ENCODE assay signal across 17 cellular contexts in the genomic region with DNA sequence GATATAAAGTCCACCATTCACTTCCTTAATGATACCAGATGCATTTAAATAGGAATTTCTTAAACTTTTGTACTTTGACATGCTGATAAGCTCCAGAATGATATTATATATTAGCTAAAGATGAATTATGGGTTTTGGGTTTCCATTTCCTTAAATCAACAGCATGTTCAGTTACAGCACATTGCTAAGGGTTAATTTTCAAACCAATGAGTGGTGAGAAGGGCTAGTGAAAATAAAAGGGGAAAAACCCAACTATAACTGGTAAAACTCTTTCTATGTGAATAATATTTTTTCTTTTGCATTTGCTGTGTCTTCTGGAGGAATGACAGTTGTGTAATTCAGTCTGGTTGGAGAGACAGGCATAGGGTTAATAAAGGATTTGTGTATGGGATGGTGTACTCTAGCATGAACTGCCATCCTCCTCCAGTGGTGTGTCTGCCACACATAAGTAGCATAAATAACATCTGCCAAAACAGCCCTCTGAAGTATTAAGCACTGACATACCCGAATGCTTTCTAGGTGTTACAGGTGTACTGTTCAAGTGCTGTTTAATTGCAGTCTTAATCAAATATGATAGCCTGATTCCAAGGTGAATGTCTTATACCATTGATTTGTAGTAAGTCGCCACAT. TPM values are rescaled to one million over a fixed set of nuclear protein-coding genes. Genes with fewer than 3 reads are reported as not detected.
A peak's percentile ranks its signal among the peaks of the same experiment; 100 is the strongest.
DNase-seq lines count a peak whose midpoint lies in the region; ATAC-seq and TF ChIP-seq lines count a peak whose summit lies in the region.
"Had no signal": no experiment of that assay in that cellular context is flagged by ENCODE, and none has a peak within 500 bp of the region (broad histone marks: within the 10 kb centered on the region; RNA-seq: fewer than 3 reads in every experiment).

No MANE protein-coding gene starts in this region.

- H3K36me3 Mint-ChIP-seq in GM23338 (ENCODE audit: low read depth): no peaks in the 10 kb centered on the region

- TF ChIP-seq CTCF in lower lobe of right lung (IDR thresholded peaks at IDR 0.05) (no peak), GM23338 (conservative IDR thresholded peaks at IDR 0.05; ENCODE audit: low read depth in 2 of 2) (no peak)

- no peaks in the 10 kb centered on the region for H3K27me3 ChIP-seq in lower lobe of right lung (ENCODE audit: low read depth)
- H3K27me3 ChIP-seq in GM23338 (ENCODE audit: insufficient read depth): no peaks in the 10 kb centered on the region
- H3K27me3 ChIP-seq: tibial nerve had no signal

- no peak overlapping the region for H3K4me2 ChIP-seq in GM23338

- H3K4me1 ChIP-seq in lower lobe of right lung: no peaks in the 10 kb centered on the region
- H3K4me1 ChIP-seq in GM23338 (ENCODE audit: insufficient read depth): peaks cover 16% of the 10 kb centered on the region
- H3K4me1 ChIP-seq: tibial nerve had no signal

- H3K9me3 Mint-ChIP-seq in GM23338: no peaks in the 10 kb centered on the region
- H3K9me3 Mint-ChIP-seq: nephron progenitor cell had no signal

- no peak overlapping the region for H3K27ac ChIP-seq in lower lobe of right lung
- H3K27ac ChIP-seq in GM23338 (ENCODE audit: low read depth): no peak overlapping the region
- H3K27ac ChIP-seq: tibial nerve had no signal

- H3K4me3 ChIP-seq in lower lobe of right lung: no peak overlapping the region
- H3K4me3 ChIP-seq in GM23338: no peak overlapping the region
- H3K4me3 ChIP-seq: tibial nerve had no signal

- intact Hi-C loops in lower lobe of right lung (cut with DNase I): no loop called here

- no peaks in the 10 kb centered on the region for H3F3A ChIP-seq in GM23338 (replicated peaks; ENCODE audit: low read depth)

- no peaks in the 10 kb centered on the region for H3K79me2 ChIP-seq in GM23338 (replicated peaks; ENCODE audit: insufficient read depth)

- no peaks in the 10 kb centered on the region for H3K9me3 ChIP-seq in lower lobe of right lung
- H3K9me3 ChIP-seq: tibial nerve had no signal

- DNase-seq in lower lobe of right lung (no peak), GM23338 (ENCODE audit: low spot score) (no peak), NCI-H510A treated with DMSO at 0.1 percent for 48 hours (lab: John Stamatoyannopoulos, UW) (no peak), AG08395 (ENCODE audit: low spot score) (no peak)
- DNase-seq: activated CD4-positive, alpha-beta T cell treated with anti-CD3 and anti-CD28 coated beads, Interleukin-2, amount 50 U/mL, for 1 hour; activated naive CD4-positive, alpha-beta T cell treated with anti-CD3 and anti-CD28 coated beads, Interleukin-2, amount 50 U/mL, for 16 hours; hypothalamus; Karpas-422; NCI-H1417 treated with DMSO at 0.1 percent for 48 hours; nephron progenitor cell; stimulated activated naive CD4-positive, alpha-beta T cell had no signal

- peaks cover 2% of the 10 kb centered on the region for H3K9me2 ChIP-seq in GM23338 (ENCODE audit: insufficient read depth)

- H3K27me3 Mint-ChIP-seq in GM23338 (ENCODE audit: insufficient read depth, low read depth, poor library complexity): no peaks in the 10 kb centered on the region

- H3K4me1 Mint-ChIP-seq in GM23338: peaks cover 30% of the 10 kb centered on the region

- no peak overlapping the region for H3K4me3 Mint-ChIP-seq in GM23338
- H3K4me3 Mint-ChIP-seq: nephron progenitor cell had no signal

- no peaks in the 10 kb centered on the region for H3K36me3 ChIP-seq in lower lobe of right lung
- no peaks in the 10 kb centered on the region for H3K36me3 ChIP-seq in GM23338 (ENCODE audit: insufficient read depth)
- H3K36me3 ChIP-seq: tibial nerve had no signal

- H4K20me1 ChIP-seq in GM23338 (replicated peaks; ENCODE audit: insufficient read depth): no peaks in the 10 kb centered on the region

- H2AFZ ChIP-seq in GM23338: no peak overlapping the region

- H3K27ac Mint-ChIP-seq in GM23338: no peak overlapping the region
- H3K27ac Mint-ChIP-seq: nephron progenitor cell had no signal

- peak; percentile 62 for ATAC-seq in GM18873 (IDR thresholded peaks at IDR 0.05; ENCODE audit: low FRiP score, unreplicated experiment)
- peak; percentile 61 for ATAC-seq in GM21381 (IDR thresholded peaks at IDR 0.05; ENCODE audit: unreplicated experiment)
- peak; percentile 64 for ATAC-seq in HG02938 (IDR thresholded peaks at IDR 0.05; ENCODE audit: unreplicated experiment)
- ATAC-seq in HG03460 (IDR thresholded peaks at IDR 0.05; ENCODE audit: unreplicated experiment): peak; percentile 77
- no peak for ATAC-seq in lower lobe of right lung
- no peak for ATAC-seq in GM23338
- ATAC-seq: SK-N-SH treated with all-trans-retinoic acid at 6 μM for 48 hours had no signal

TF ChIP-seq in GM23338, 12 proteins besides CTCF, POLR2A, EP300 and RAD21:
- TF ChIP-seq ZNF331 (CRISPR knock-in tag; IDR thresholded peaks at IDR 0.05; ENCODE audit: low read depth): no peak
- TF ChIP-seq, protein P1, sequence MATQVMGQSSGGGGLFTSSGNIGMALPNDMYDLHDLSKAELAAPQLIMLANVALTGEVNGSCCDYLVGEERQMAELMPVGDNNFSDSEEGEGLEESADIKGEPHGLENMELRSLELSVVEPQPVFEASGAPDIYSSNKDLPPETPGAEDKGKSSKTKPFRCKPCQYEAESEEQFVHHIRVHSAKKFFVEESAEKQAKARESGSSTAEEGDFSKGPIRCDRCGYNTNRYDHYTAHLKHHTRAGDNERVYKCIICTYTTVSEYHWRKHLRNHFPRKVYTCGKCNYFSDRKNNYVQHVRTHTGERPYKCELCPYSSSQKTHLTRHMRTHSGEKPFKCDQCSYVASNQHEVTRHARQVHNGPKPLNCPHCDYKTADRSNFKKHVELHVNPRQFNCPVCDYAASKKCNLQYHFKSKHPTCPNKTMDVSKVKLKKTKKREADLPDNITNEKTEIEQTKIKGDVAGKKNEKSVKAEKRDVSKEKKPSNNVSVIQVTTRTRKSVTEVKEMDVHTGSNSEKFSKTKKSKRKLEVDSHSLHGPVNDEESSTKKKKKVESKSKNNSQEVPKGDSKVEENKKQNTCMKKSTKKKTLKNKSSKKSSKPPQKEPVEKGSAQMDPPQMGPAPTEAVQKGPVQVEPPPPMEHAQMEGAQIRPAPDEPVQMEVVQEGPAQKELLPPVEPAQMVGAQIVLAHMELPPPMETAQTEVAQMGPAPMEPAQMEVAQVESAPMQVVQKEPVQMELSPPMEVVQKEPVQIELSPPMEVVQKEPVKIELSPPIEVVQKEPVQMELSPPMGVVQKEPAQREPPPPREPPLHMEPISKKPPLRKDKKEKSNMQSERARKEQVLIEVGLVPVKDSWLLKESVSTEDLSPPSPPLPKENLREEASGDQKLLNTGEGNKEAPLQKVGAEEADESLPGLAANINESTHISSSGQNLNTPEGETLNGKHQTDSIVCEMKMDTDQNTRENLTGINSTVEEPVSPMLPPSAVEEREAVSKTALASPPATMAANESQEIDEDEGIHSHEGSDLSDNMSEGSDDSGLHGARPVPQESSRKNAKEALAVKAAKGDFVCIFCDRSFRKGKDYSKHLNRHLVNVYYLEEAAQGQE (IDR thresholded peaks at IDR 0.05; ENCODE audit: unreplicated experiment): no peak

RNA-seq across cellular contexts. Expression of a gene that starts 19.3 kb away (rescaled TPM):
- 3.0 TPM for total RNA-seq in lower lobe of right lung
- 11.0 and 15.7 TPM in 2 replicates for total RNA-seq in GM23338 (2014; rRNA removed; shearing (Covaris generic))
- 4.9 and 5.5 TPM in 2 replicates for polyA plus RNA-seq in GM23338 (2016; fragmentation: Nextera tagmentation; extraction: Ambion mirVana)

Comparison
In these comparisons a context has a peak if more than half of its experiments do, and no peak if none do; other contexts are left out.
1. ATAC-seq: peak in GM18873 (single experiment), GM21381 (single experiment), HG02938 (single experiment) and HG03460 (single experiment); none in lower lobe of right lung (0 of 2) and GM23338 (single experiment).